ENCODE assay signal across 39 cellular contexts in genomic region chr3:14820156-14820555, GRCh38. TPM values are rescaled to one million over a fixed set of nuclear protein-coding genes. Genes with fewer than 3 reads are reported as not detected.
"Had no signal": no experiment of that assay in that cellular context is flagged by ENCODE, and none has a peak within 500 bp of the region (broad histone marks: within the 10 kb centered on the region; RNA-seq: fewer than 3 reads in every experiment).

No MANE protein-coding gene starts in this region.

- H3K9me3 ChIP-seq: adrenal gland, body of pancreas, breast epithelium had no signal

- H3K27ac ChIP-seq: adrenal gland, body of pancreas, brain microvascular endothelial cell, breast epithelium, VCaP had no signal

- H3K9me3 Mint-ChIP-seq: activated B cell treated with CpG ODN at 0.5 μM for 24 hours; activated CD4-positive, alpha-beta memory T cell treated with anti-CD3 and anti-CD28 coated beads for 36 hours; activated CD4-positive, alpha-beta T cell treated with anti-CD3 and anti-CD28 coated beads, Interleukin-2, amount 10 ng/mL, durations not matched to agents 24 days and 14 days; activated CD8-positive, alpha-beta T cell treated with anti-CD3 and anti-CD28 coated beads for 36 hours; activated naive CD4-positive, alpha-beta T cell treated with anti-CD3 and anti-CD28 coated beads for 36 hours; activated naive CD4-positive, alpha-beta T cell treated with anti-CD3 and anti-CD28 coated beads, Interleukin-2, amount 50 U/mL, for 72 hours; activated naive CD8-positive, alpha-beta T cell treated with anti-CD3 and anti-CD28 coated beads for 36 hours; activated T-cell treated with anti-CD3 and anti-CD28 coated beads, Interleukin-2, amount 50 U/mL, for 4 hours; activated T-cell treated with anti-CD3 and anti-CD28 coated beads, Interleukin-2, amount 50 U/mL, for 72 hours; activated T-helper 1 cell treated with anti-CD3 and anti-CD28 coated beads, Interleukin-12 subunit alpha, Interleukin-12 subunit beta, Interleukin-2, Interleukin-4 antibody, amounts not matched to agents 30 ng/mL and 10 ng/mL and 1 ng/mL, durations not matched to agents 14 hours and 24 hours and 36 hours; activated T-helper 17 cell treated with anti-CD3 and anti-CD28 coated beads, Interleukin-2, amount 50 U/mL, for 72 hours; T-helper 1 cell treated with Interleukin-12 subunit alpha and Interleukin-12 subunit beta and Interleukin-4 antibody, amounts not matched to agents 30 μg/mL and 1 μg/mL, for 36 hours; T-helper 2 cell treated with Interferon-gamma antibody and Interleukin-4, amounts not matched to agents 5 μg/mL and 100 μg/mL, for 36 hours had no signal

- H3K4me1 Mint-ChIP-seq: activated B cell treated with CpG ODN at 0.5 μM for 24 hours; activated CD4-positive, alpha-beta T cell treated with anti-CD3 and anti-CD28 coated beads, Interleukin-2, amount 10 ng/mL, durations not matched to agents 24 days and 14 days; activated naive CD8-positive, alpha-beta T cell treated with anti-CD3 and anti-CD28 coated beads for 36 hours; activated T-helper 17 cell treated with anti-CD3 and anti-CD28 coated beads, Interleukin-2, amount 50 U/mL, for 72 hours had no signal

- H3K36me3 Mint-ChIP-seq: activated CD4-positive, alpha-beta memory T cell treated with anti-CD3 and anti-CD28 coated beads for 36 hours; activated naive CD4-positive, alpha-beta T cell treated with anti-CD3 and anti-CD28 coated beads, Interleukin-2, amount 50 U/mL, for 72 hours; activated naive CD8-positive, alpha-beta T cell treated with anti-CD3 and anti-CD28 coated beads for 36 hours had no signal

- H3K36me3 ChIP-seq: adrenal gland, brain microvascular endothelial cell, breast epithelium had no signal

- H3K4me3 ChIP-seq: adrenal gland, body of pancreas, breast epithelium had no signal

- H3K4me1 ChIP-seq: body of pancreas, breast epithelium had no signal

- H3K27me3 ChIP-seq: adrenal gland, body of pancreas, brain microvascular endothelial cell, breast epithelium had no signal

- FAIRE-seq: astrocyte, TTC549 had no signal

- DNase-seq: activated B cell treated with CpG ODN at 0.5 μM for 24 hours; activated CD4-positive, alpha-beta memory T cell treated with anti-CD3 and anti-CD28 coated beads for 36 hours; activated CD4-positive, alpha-beta T cell treated with anti-CD3 and anti-CD28 coated beads for 4 hours; activated CD4-positive, alpha-beta T cell treated with anti-CD3 and anti-CD28 coated beads, Interleukin-2, amount 10 ng/mL, durations not matched to agents 24 days and 14 days; activated CD4-positive, alpha-beta T cell treated with anti-CD3 and anti-CD28 coated beads, Interleukin-2, amount 50 U/mL, for 1 hour; activated CD4-positive, alpha-beta T cell treated with anti-CD3 and anti-CD28 coated beads, Interleukin-2, amount 50 U/mL, for 4 hours; activated CD4-positive, CD25-positive, alpha-beta regulatory T cell treated with anti-CD3 and anti-CD28 coated beads, Interleukin-2, amount 50 U/mL, for 72 hours; activated CD8-positive, alpha-beta memory T cell treated with anti-CD3 and anti-CD28 coated beads for 24 hours; activated CD8-positive, alpha-beta memory T cell treated with anti-CD3 and anti-CD28 coated beads, Interleukin-2, amount 50 U/mL, for 4 hours; activated CD8-positive, alpha-beta T cell treated with anti-CD3 and anti-CD28 coated beads for 36 hours; activated effector memory CD4-positive, alpha-beta T cell treated with anti-CD3 and anti-CD28 coated beads, Interleukin-2, amount 50 U/mL, for 16 hours; activated gamma-delta T cell treated with Interleukin-2 at 50 U/mL for 16 hours; activated naive CD4-positive, alpha-beta T cell; activated naive CD4-positive, alpha-beta T cell treated with anti-CD3 and anti-CD28 coated beads for 36 hours; activated naive CD4-positive, alpha-beta T cell treated with anti-CD3 and anti-CD28 coated beads, Interleukin-2, amount 50 U/mL, for 16 hours; activated naive CD8-positive, alpha-beta T cell treated with anti-CD3 and anti-CD28 coated beads for 36 hours; activated T-cell treated with anti-CD3 and anti-CD28 coated beads for 4 hours; activated T-cell treated with anti-CD3 and anti-CD28 coated beads, Interleukin-2, amount 50 U/mL, for 1 hour; activated T-cell treated with anti-CD3 and anti-CD28 coated beads, Interleukin-2, amount 50 U/mL, for 4 hours; activated T-cell treated with anti-CD3 and anti-CD28 coated beads, Interleukin-2, amount 50 U/mL, for 72 hours; adrenal gland; amniotic stem cell; aorta; body of pancreas; brain microvascular endothelial cell; central memory CD4-positive, alpha-beta T cell; SW 1271; T-helper 1 cell; T-helper 2 cell; T-helper 9 cell had no signal

- H3K4me3 Mint-ChIP-seq: activated B cell treated with CpG ODN at 0.5 μM for 24 hours; activated CD4-positive, alpha-beta memory T cell treated with anti-CD3 and anti-CD28 coated beads for 36 hours; activated CD4-positive, alpha-beta T cell treated with anti-CD3 and anti-CD28 coated beads, Interleukin-2, amount 10 ng/mL, durations not matched to agents 24 days and 14 days; activated CD8-positive, alpha-beta T cell treated with anti-CD3 and anti-CD28 coated beads for 36 hours; activated naive CD4-positive, alpha-beta T cell treated with anti-CD3 and anti-CD28 coated beads for 36 hours; activated naive CD8-positive, alpha-beta T cell treated with anti-CD3 and anti-CD28 coated beads for 36 hours; activated T-cell treated with anti-CD3 and anti-CD28 coated beads, Interleukin-2, amount 50 U/mL, for 4 hours; activated T-cell treated with anti-CD3 and anti-CD28 coated beads, Interleukin-2, amount 50 U/mL, for 72 hours; activated T-helper 1 cell treated with anti-CD3 and anti-CD28 coated beads, Interleukin-12 subunit alpha, Interleukin-12 subunit beta, Interleukin-2, Interleukin-4 antibody, amounts not matched to agents 30 ng/mL and 10 ng/mL and 1 ng/mL, durations not matched to agents 14 hours and 24 hours and 36 hours; activated T-helper 17 cell treated with anti-CD3 and anti-CD28 coated beads, Interleukin-2, amount 50 U/mL, for 72 hours; T-helper 1 cell treated with Interleukin-12 subunit alpha and Interleukin-12 subunit beta and Interleukin-4 antibody, amounts not matched to agents 30 μg/mL and 1 μg/mL, for 36 hours; T-helper 2 cell treated with Interferon-gamma antibody and Interleukin-4, amounts not matched to agents 5 μg/mL and 100 μg/mL, for 36 hours had no signal

- ATAC-seq: activated CD8-positive, alpha-beta T cell treated with anti-CD3 and anti-CD28 coated beads for 36 hours; activated naive CD4-positive, alpha-beta T cell treated with anti-CD3 and anti-CD28 coated beads, Interleukin-2, amount 50 U/mL, for 72 hours; activated T-cell treated with anti-CD3 and anti-CD28 coated beads, Interleukin-2, amount 50 U/mL, for 4 hours; activated T-cell treated with anti-CD3 and anti-CD28 coated beads, Interleukin-2, amount 50 U/mL, for 72 hours; activated T-helper 17 cell treated with anti-CD3 and anti-CD28 coated beads, Interleukin-2, amount 50 U/mL, for 72 hours; body of pancreas had no signal

- H3K27ac Mint-ChIP-seq: activated B cell treated with CpG ODN at 0.5 μM for 24 hours; activated CD4-positive, alpha-beta memory T cell treated with anti-CD3 and anti-CD28 coated beads for 36 hours; activated CD4-positive, alpha-beta T cell treated with anti-CD3 and anti-CD28 coated beads, Interleukin-2, amount 10 ng/mL, durations not matched to agents 24 days and 14 days; activated CD8-positive, alpha-beta T cell treated with anti-CD3 and anti-CD28 coated beads for 36 hours; activated naive CD4-positive, alpha-beta T cell treated with anti-CD3 and anti-CD28 coated beads for 36 hours; activated naive CD4-positive, alpha-beta T cell treated with anti-CD3 and anti-CD28 coated beads, Interleukin-2, amount 50 U/mL, for 72 hours; activated naive CD8-positive, alpha-beta T cell treated with anti-CD3 and anti-CD28 coated beads for 36 hours; activated T-cell treated with anti-CD3 and anti-CD28 coated beads, Interleukin-2, amount 50 U/mL, for 72 hours; activated T-helper 1 cell treated with anti-CD3 and anti-CD28 coated beads, Interleukin-12 subunit alpha, Interleukin-12 subunit beta, Interleukin-2, Interleukin-4 antibody, amounts not matched to agents 30 ng/mL and 10 ng/mL and 1 ng/mL, durations not matched to agents 14 hours and 24 hours and 36 hours; activated T-helper 17 cell treated with anti-CD3 and anti-CD28 coated beads, Interleukin-2, amount 50 U/mL, for 72 hours; T-helper 1 cell treated with Interleukin-12 subunit alpha and Interleukin-12 subunit beta and Interleukin-4 antibody, amounts not matched to agents 30 μg/mL and 1 μg/mL, for 36 hours; T-helper 2 cell treated with Interferon-gamma antibody and Interleukin-4, amounts not matched to agents 5 μg/mL and 100 μg/mL, for 36 hours had no signal

RNA-seq across cellular contexts. Expression of gene FGD5, which starts 1.4 kb away (rescaled TPM):
- total RNA-seq: activated B cell treated with CpG ODN at 0.5 μM for 24 hours; activated CD8-positive, alpha-beta T cell treated with anti-CD3 and anti-CD28 coated beads for 36 hours; activated naive CD4-positive, alpha-beta T cell treated with anti-CD3 and anti-CD28 coated beads for 36 hours; activated naive CD4-positive, alpha-beta T cell treated with anti-CD3 and anti-CD28 coated beads, Interleukin-2, amount 50 U/mL, for 72 hours; activated T-cell treated with anti-CD3 and anti-CD28 coated beads, Interleukin-2, amount 50 U/mL, for 72 hours; activated T-helper 1 cell treated with anti-CD3 and anti-CD28 coated beads, Interleukin-12 subunit alpha, Interleukin-12 subunit beta, Interleukin-2, Interleukin-4 antibody, amounts not matched to agents 30 ng/mL and 10 ng/mL and 1 ng/mL, durations not matched to agents 14 hours and 24 hours and 36 hours had no signal
